ENCODE assay signal across 1 cellular context in genomic region chr20:34516038-34516873, GRCh38.
TF ChIP-seq lines count a peak whose summit lies in the region.

DYNLRB1 (plus strand) TSS chr20:34516422; CDS start chr20:34516459, 37 bp downstream.

TF ChIP-seq in HepG2, 621 proteins besides CTCF, POLR2A, EP300 and RAD21 (continued from another document and continues in another):
- TF ChIP-seq NFATC3 (CRISPR knock-in tag; IDR thresholded peaks at IDR 0.05), result peak; percentile 46; the same call in 1 of the 2 replicates
- TF ChIP-seq, protein P1, sequence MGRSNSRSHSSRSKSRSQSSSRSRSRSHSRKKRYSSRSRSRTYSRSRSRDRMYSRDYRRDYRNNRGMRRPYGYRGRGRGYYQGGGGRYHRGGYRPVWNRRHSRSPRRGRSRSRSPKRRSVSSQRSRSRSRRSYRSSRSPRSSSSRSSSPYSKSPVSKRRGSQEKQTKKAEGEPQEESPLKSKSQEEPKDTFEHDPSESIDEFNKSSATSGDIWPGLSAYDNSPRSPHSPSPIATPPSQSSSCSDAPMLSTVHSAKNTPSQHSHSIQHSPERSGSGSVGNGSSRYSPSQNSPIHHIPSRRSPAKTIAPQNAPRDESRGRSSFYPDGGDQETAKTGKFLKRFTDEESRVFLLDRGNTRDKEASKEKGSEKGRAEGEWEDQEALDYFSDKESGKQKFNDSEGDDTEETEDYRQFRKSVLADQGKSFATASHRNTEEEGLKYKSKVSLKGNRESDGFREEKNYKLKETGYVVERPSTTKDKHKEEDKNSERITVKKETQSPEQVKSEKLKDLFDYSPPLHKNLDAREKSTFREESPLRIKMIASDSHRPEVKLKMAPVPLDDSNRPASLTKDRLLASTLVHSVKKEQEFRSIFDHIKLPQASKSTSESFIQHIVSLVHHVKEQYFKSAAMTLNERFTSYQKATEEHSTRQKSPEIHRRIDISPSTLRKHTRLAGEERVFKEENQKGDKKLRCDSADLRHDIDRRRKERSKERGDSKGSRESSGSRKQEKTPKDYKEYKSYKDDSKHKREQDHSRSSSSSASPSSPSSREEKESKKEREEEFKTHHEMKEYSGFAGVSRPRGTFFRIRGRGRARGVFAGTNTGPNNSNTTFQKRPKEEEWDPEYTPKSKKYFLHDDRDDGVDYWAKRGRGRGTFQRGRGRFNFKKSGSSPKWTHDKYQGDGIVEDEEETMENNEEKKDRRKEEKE (IDR thresholded peaks at IDR 0.05), result no peak
- TF ChIP-seq RFXAP (CRISPR knock-in tag; IDR thresholded peaks at IDR 0.05; ENCODE audit: borderline replicate concordance), result peak; percentile 85
- TF ChIP-seq ZNF253 (CRISPR knock-in tag; IDR thresholded peaks at IDR 0.05; ENCODE audit: borderline replicate concordance), result no peak
- TF ChIP-seq ZBTB43 (CRISPR knock-in tag; conservative IDR thresholded peaks at IDR 0.05), result peak; percentile 50; the same call in 1 of the 2 replicates
- 0 out of 2 replicates have a peak, but pooled peaks have one; percentile 12 for TF ChIP-seq AKAP8 (CRISPR knock-in tag; IDR thresholded peaks at IDR 0.05)
- no peak; the same call in 1 of the 2 replicates for TF ChIP-seq ZNF567 (CRISPR knock-in tag; IDR thresholded peaks at IDR 0.05; ENCODE audit: borderline replicate concordance)
- TF ChIP-seq ZNF382 (CRISPR knock-in tag; IDR thresholded peaks at IDR 0.05; ENCODE audit: borderline replicate concordance), result no peak
- TF ChIP-seq TGIF2 (CRISPR knock-in tag; IDR thresholded peaks at IDR 0.05), result peak; percentile 47
- peak; percentile 96 for TF ChIP-seq ETV5 (CRISPR knock-in tag; IDR thresholded peaks at IDR 0.05; ENCODE audit: borderline replicate concordance)
- peak; percentile 66 for TF ChIP-seq FOSL2 (CRISPR knock-in tag; IDR thresholded peaks at IDR 0.05)
- TF ChIP-seq ZFAT (CRISPR knock-in tag; conservative IDR thresholded peaks at IDR 0.05), result peak; percentile 4; the same call in 1 of the 2 replicates
- peak; percentile 95 for TF ChIP-seq PTBP1 (IDR thresholded peaks at IDR 0.05; ENCODE audit: low read depth, low read length, poor library complexity, severe bottlenecking)
- TF ChIP-seq FOXJ3 (CRISPR knock-in tag; IDR thresholded peaks at IDR 0.05; ENCODE audit: borderline replicate concordance), result peak; percentile 59; the same call in 1 of the 2 replicates
- peak; percentile 38; the same call in 1 of the 2 replicates for TF ChIP-seq ZNF619 (CRISPR knock-in tag; IDR thresholded peaks at IDR 0.05)
- no peak for TF ChIP-seq ZFP82 (CRISPR knock-in tag; IDR thresholded peaks at IDR 0.05; ENCODE audit: borderline replicate concordance)
- TF ChIP-seq ZIK1 (CRISPR knock-in tag; IDR thresholded peaks at IDR 0.05; ENCODE audit: borderline replicate concordance, low read depth), result 0 out of 2 replicates have a peak, but pooled peaks have one; percentile 92
- TF ChIP-seq ZNF670 (CRISPR knock-in tag; IDR thresholded peaks at IDR 0.05; ENCODE audit: borderline replicate concordance), result peak; percentile 96
- TF ChIP-seq NFE2L1 (CRISPR knock-in tag; IDR thresholded peaks at IDR 0.05; ENCODE audit: borderline replicate concordance), result no peak
- peak; percentile 95 for TF ChIP-seq ZNF879 (CRISPR knock-in tag; IDR thresholded peaks at IDR 0.05)
- TF ChIP-seq, protein P2, sequence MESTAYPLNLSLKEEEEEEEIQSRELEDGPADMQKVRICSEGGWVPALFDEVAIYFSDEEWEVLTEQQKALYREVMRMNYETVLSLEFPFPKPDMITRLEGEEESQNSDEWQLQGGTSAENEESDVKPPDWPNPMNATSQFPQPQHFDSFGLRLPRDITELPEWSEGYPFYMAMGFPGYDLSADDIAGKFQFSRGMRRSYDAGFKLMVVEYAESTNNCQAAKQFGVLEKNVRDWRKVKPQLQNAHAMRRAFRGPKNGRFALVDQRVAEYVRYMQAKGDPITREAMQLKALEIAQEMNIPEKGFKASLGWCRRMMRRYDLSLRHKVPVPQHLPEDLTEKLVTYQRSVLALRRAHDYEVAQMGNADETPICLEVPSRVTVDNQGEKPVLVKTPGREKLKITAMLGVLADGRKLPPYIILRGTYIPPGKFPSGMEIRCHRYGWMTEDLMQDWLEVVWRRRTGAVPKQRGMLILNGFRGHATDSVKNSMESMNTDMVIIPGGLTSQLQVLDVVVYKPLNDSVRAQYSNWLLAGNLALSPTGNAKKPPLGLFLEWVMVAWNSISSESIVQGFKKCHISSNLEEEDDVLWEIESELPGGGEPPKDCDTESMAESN (CRISPR knock-in tag; conservative IDR thresholded peaks at IDR 0.05), result peak; percentile 48; the same call in 1 of the 2 replicates
- TF ChIP-seq FOXA3 (CRISPR knock-in tag; IDR thresholded peaks at IDR 0.05), result peak; percentile 43; the same call in 1 of the 2 replicates
- TF ChIP-seq ZNF672 (CRISPR knock-in tag; IDR thresholded peaks at IDR 0.05), result no peak
- 0 out of 2 replicates have a peak, but pooled peaks have one; percentile 41 for TF ChIP-seq ZNF749 (CRISPR knock-in tag; IDR thresholded peaks at IDR 0.05; ENCODE audit: borderline replicate concordance)
- TF ChIP-seq ZMAT3 (CRISPR knock-in tag; conservative IDR thresholded peaks at IDR 0.05), result peak; percentile 94
- peak; percentile 85; the same call in 1 of the 2 replicates for TF ChIP-seq STAT5B (CRISPR knock-in tag; IDR thresholded peaks at IDR 0.05)
- TF ChIP-seq, protein P3, sequence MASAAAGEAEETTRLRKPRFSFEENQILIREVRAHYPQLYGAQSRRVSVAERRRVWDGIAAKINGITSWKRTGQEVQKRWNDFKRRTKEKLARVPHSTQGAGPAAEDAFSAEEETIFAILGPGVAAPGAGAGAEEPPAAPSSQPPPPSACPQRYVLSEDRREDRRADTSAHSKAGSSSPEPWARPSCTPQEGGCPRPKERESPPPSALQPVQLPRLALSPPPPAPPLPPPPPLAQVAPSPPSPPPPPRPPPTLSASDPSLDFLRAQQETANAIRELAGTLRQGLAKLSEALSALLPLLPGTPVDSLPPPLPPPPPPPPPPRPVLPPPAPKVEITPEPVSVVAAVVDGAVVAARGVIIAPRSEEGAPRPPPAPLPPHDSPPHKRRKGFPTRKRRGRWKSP (CRISPR knock-in tag; IDR thresholded peaks at IDR 0.05), result peak; percentile 93
- peak; percentile 72; the same call in 1 of the 2 replicates for TF ChIP-seq ZNF205 (CRISPR knock-in tag; IDR thresholded peaks at IDR 0.05)
- peak; percentile 97; the same call in 1 of the 2 replicates for TF ChIP-seq MZF1 (CRISPR knock-in tag; IDR thresholded peaks at IDR 0.05; ENCODE audit: borderline replicate concordance)
- peak; percentile 82; the same call in 1 of the 2 replicates for TF ChIP-seq LRRFIP1 (CRISPR knock-in tag; conservative IDR thresholded peaks at IDR 0.05)
- TF ChIP-seq POLR2AphosphoS5 (IDR thresholded peaks at IDR 0.05; ENCODE audit: low read depth, low read length), result peak; percentile 98
- peak; percentile 52 for TF ChIP-seq HOMEZ (CRISPR knock-in tag; IDR thresholded peaks at IDR 0.05; ENCODE audit: low read depth)
- peak; percentile 76; the same call in 1 of the 2 replicates for TF ChIP-seq ZBTB38 (CRISPR knock-in tag; IDR thresholded peaks at IDR 0.05)
- TF ChIP-seq NR2F6 (IDR thresholded peaks at IDR 0.05), result no peak
- TF ChIP-seq NR2F6 (CRISPR knock-in tag; IDR thresholded peaks at IDR 0.05), result peak; percentile 63
- TF ChIP-seq, protein P4, sequence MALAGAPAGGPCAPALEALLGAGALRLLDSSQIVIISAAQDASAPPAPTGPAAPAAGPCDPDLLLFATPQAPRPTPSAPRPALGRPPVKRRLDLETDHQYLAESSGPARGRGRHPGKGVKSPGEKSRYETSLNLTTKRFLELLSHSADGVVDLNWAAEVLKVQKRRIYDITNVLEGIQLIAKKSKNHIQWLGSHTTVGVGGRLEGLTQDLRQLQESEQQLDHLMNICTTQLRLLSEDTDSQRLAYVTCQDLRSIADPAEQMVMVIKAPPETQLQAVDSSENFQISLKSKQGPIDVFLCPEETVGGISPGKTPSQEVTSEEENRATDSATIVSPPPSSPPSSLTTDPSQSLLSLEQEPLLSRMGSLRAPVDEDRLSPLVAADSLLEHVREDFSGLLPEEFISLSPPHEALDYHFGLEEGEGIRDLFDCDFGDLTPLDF (CRISPR knock-in tag; IDR thresholded peaks at IDR 0.05), result peak; percentile 72; the same call in 1 of the 2 replicates
- 0 out of 2 replicates have a peak, but pooled peaks have one; percentile 8 for TF ChIP-seq PREB (CRISPR knock-in tag; IDR thresholded peaks at IDR 0.05)
- no peak for TF ChIP-seq SOX6 (IDR thresholded peaks at IDR 0.05)
- TF ChIP-seq SOX6 (CRISPR knock-in tag; IDR thresholded peaks at IDR 0.05), result peak; percentile 70; the same call in 1 of the 2 replicates
- TF ChIP-seq ATAD3A (CRISPR knock-in tag; IDR thresholded peaks at IDR 0.05), result 0 out of 2 replicates have a peak, but pooled peaks have one; percentile 56
- TF ChIP-seq, protein P5, sequence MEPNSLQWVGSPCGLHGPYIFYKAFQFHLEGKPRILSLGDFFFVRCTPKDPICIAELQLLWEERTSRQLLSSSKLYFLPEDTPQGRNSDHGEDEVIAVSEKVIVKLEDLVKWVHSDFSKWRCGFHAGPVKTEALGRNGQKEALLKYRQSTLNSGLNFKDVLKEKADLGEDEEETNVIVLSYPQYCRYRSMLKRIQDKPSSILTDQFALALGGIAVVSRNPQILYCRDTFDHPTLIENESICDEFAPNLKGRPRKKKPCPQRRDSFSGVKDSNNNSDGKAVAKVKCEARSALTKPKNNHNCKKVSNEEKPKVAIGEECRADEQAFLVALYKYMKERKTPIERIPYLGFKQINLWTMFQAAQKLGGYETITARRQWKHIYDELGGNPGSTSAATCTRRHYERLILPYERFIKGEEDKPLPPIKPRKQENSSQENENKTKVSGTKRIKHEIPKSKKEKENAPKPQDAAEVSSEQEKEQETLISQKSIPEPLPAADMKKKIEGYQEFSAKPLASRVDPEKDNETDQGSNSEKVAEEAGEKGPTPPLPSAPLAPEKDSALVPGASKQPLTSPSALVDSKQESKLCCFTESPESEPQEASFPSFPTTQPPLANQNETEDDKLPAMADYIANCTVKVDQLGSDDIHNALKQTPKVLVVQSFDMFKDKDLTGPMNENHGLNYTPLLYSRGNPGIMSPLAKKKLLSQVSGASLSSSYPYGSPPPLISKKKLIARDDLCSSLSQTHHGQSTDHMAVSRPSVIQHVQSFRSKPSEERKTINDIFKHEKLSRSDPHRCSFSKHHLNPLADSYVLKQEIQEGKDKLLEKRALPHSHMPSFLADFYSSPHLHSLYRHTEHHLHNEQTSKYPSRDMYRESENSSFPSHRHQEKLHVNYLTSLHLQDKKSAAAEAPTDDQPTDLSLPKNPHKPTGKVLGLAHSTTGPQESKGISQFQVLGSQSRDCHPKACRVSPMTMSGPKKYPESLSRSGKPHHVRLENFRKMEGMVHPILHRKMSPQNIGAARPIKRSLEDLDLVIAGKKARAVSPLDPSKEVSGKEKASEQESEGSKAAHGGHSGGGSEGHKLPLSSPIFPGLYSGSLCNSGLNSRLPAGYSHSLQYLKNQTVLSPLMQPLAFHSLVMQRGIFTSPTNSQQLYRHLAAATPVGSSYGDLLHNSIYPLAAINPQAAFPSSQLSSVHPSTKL (CRISPR knock-in tag; IDR thresholded peaks at IDR 0.05), result peak; percentile 73
- TF ChIP-seq, protein P6, sequence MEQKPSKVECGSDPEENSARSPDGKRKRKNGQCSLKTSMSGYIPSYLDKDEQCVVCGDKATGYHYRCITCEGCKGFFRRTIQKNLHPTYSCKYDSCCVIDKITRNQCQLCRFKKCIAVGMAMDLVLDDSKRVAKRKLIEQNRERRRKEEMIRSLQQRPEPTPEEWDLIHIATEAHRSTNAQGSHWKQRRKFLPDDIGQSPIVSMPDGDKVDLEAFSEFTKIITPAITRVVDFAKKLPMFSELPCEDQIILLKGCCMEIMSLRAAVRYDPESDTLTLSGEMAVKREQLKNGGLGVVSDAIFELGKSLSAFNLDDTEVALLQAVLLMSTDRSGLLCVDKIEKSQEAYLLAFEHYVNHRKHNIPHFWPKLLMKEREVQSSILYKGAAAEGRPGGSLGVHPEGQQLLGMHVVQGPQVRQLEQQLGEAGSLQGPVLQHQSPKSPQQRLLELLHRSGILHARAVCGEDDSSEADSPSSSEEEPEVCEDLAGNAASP (CRISPR knock-in tag; IDR thresholded peaks at IDR 0.05; ENCODE audit: borderline replicate concordance), result peak; percentile 84
